9 cellular contexts compared by ENCODE assay signal in genomic region chr3:165254812-165255211, GRCh38. TPM values are rescaled to one million over a fixed set of nuclear protein-coding genes. Genes with fewer than 3 reads are reported as not detected.
DNase-seq lines count a peak whose midpoint lies in the region; ATAC-seq and TF ChIP-seq lines count a peak whose summit lies in the region.
"Had no signal": no experiment of that assay in that cellular context is flagged by ENCODE, and none has a peak within 500 bp of the region (broad histone marks: within the 10 kb centered on the region; RNA-seq: fewer than 3 reads in every experiment).

No MANE protein-coding gene starts in this region.

- no peak overlapping the region for H3K4ac ChIP-seq in H9 (ENCODE audit: low read depth, low read length)

- no CpG with 5 or more reads among the region's 1 CpG for WGBS in H9 (ENCODE audit: extremely low coverage, insufficient read length, low lambda C conversion rate)
- 36 to 50% methylated on average over 1 of the region's 1 CpG for WGBS in esophagus squamous epithelium, 2 donors

- no peak for TF ChIP-seq POLR2A in esophagus squamous epithelium (IDR thresholded peaks at IDR 0.05)

- no peak overlapping the region for H3K9ac ChIP-seq in H9 (ENCODE audit: extremely low read depth, insufficient read length, low read length)

- no peaks in the 10 kb centered on the region for H3K79me2 ChIP-seq in H9 (ENCODE audit: insufficient read depth, low read length)

- no peaks in the 10 kb centered on the region for H3K27me3 ChIP-seq in H9 (ENCODE audit: insufficient read depth, low read length)
- no peaks in the 10 kb centered on the region for H3K27me3 ChIP-seq in esophagus squamous epithelium

- H2BK20ac ChIP-seq in H9 (ENCODE audit: low read depth, low read length, poor library complexity, severe bottlenecking) = no peak overlapping the region

- H3K36me3 ChIP-seq in esophagus squamous epithelium = no peaks in the 10 kb centered on the region

- no peaks in the 10 kb centered on the region for H4K20me1 ChIP-seq in H9 (ENCODE audit: control insufficient read depth, insufficient read depth, insufficient read length)

- H3K14ac ChIP-seq in H9 (ENCODE audit: insufficient read depth, low read length) = no peak overlapping the region

- H3T11ph ChIP-seq in H9 (ENCODE audit: low read length) = no peak overlapping the region

- DNase-seq in H9 (no peak), NCI-H345 treated with DMSO at 0.1 percent for 48 hours (lab: John Stamatoyannopoulos, UW; ENCODE audit: unreplicated experiment) (peak; percentile 3), cerebellar cortex (ENCODE audit: low spot score) (peak; percentile 71), omental fat pad (ENCODE audit: low spot score) (no peak), head of caudate nucleus (no peak), esophagus squamous epithelium (lab: John Stamatoyannopoulos, UW) (no peak), GM19240 (ENCODE audit: insufficient read length, low spot score) (no peak)
- no peak for DNase-seq in stimulated activated CD8-positive, alpha-beta memory T cell treated with anti-CD3 and anti-CD28 coated beads, Interleukin-4, amount 100 ng/mL, for 48 hours

- H3K36me3 Mint-ChIP-seq in H9 (ENCODE audit: insufficient read depth in 1 of 3, low read depth in 3 of 3) = peaks cover 0 to 2% (median 0%) of the 10 kb centered on the region in 3 experiments; a peak in 1 of 7 replicates

- peak; percentile 64; the same call in 2 of the 3 replicates for TF ChIP-seq CTCF in H9 (conservative IDR thresholded peaks at IDR 0.05)
- TF ChIP-seq CTCF in omental fat pad (IDR thresholded peaks at IDR 0.05) = no peak
- TF ChIP-seq CTCF in esophagus squamous epithelium (IDR thresholded peaks at IDR 0.05) = no peak

- H3K23ac ChIP-seq in H9 (ENCODE audit: insufficient read length, low read depth, low read length) = no peak overlapping the region

- H2AFZ ChIP-seq in H9 (ENCODE audit: low read length) = no peak overlapping the region

- no peak overlapping the region for H2BK12ac ChIP-seq in H9 (ENCODE audit: insufficient read length, low read depth, low read length)

- H3K79me1 ChIP-seq in H9 (ENCODE audit: insufficient read depth, low read depth, low read length, poor library complexity, severe bottlenecking) = no peaks in the 10 kb centered on the region

- no peak overlapping the region for H3K4me2 ChIP-seq in H9 (ENCODE audit: insufficient read depth, insufficient read length, low read length)

- no peak overlapping the region for H2BK15ac ChIP-seq in H9 (ENCODE audit: low read depth, low read length)

- no peak overlapping the region for H3K18ac ChIP-seq in H9 (ENCODE audit: insufficient read length, low read depth, low read length)

- no peaks in the 10 kb centered on the region for H3K9me3 ChIP-seq in H9 (ENCODE audit: control insufficient read depth, low read depth, low read length)
- H3K9me3 ChIP-seq in esophagus squamous epithelium = no peaks in the 10 kb centered on the region

- no peaks in the 10 kb centered on the region for H3K4me1 Mint-ChIP-seq in H9

- H3K4me1 ChIP-seq in H9 (ENCODE audit: insufficient read depth, low read length) (no peaks in the 10 kb centered on the region), esophagus squamous epithelium (peaks cover 0 to 3% (median 2%) of the 10 kb centered on the region in 3 donors)

- H3K27ac ChIP-seq in H9 (ENCODE audit: insufficient read length, low read depth, low read length) (no peak overlapping the region), esophagus squamous epithelium (no peak overlapping the region)

- H3K23me2 ChIP-seq in H9 (ENCODE audit: insufficient read length, low read depth, low read length, poor library complexity, severe bottlenecking) = no peaks in the 10 kb centered on the region

- no peak overlapping the region for H3K27ac Mint-ChIP-seq in H9

- ATAC-seq in omental fat pad (ENCODE audit: low FRiP score) = peak; percentile 85

- no peak overlapping the region for H2AK5ac ChIP-seq in H9 (ENCODE audit: insufficient read length, low read length)

- no peak overlapping the region for H2BK5ac ChIP-seq in H9 (ENCODE audit: insufficient read length, low read length)

- H4K8ac ChIP-seq in H9 (replicated peaks; ENCODE audit: insufficient read length, low read depth, low read length) = no peak overlapping the region

- intact Hi-C loops in head of caudate nucleus (cut with DNase I) (no loop called here), esophagus squamous epithelium (cut with DNase I) (no loop called here)

- no peak overlapping the region for H4K91ac ChIP-seq in H9 (ENCODE audit: insufficient read length, low read depth, low read length)

- peaks cover 0 to 2% of the 10 kb centered on the region in 2 experiments; a peak in 2 of 5 replicates for H3K9me3 Mint-ChIP-seq in H9

- no peak overlapping the region for H3K56ac ChIP-seq in H9 (ENCODE audit: insufficient read length, low read depth, low read length)

- no peak overlapping the region for H3K4me3 ChIP-seq in esophagus squamous epithelium

- H2BK120ac ChIP-seq in H9 (ENCODE audit: low read depth, low read length, poor library complexity, severe bottlenecking) = no peak overlapping the region

- H4K5ac ChIP-seq in H9 (ENCODE audit: insufficient read length, low read depth, low read length) = no peak overlapping the region

- H3K4me3 Mint-ChIP-seq in H9 = no peak overlapping the region

- H3K27me3 Mint-ChIP-seq in H9 (ENCODE audit: low read depth) = no peaks in the 10 kb centered on the region

RNA-seq across cellular contexts. Expression of gene SLITRK3, which starts 58.6 kb away (rescaled TPM):
- total RNA-seq in H9 (2021) = 0.48 and 0.50 TPM in 2 replicates
- total RNA-seq in omental fat pad = under 1 TPM in 2 of 4 donors, not detected in 2; 0.16 to 0.19 TPM
- 1 to 10 TPM in 1 of 4 donors, under 1 TPM in 3; 0.08 to 5.1 (median 0.51) TPM for total RNA-seq in esophagus squamous epithelium
- total RNA-seq: activated CD8-positive, alpha-beta memory T cell treated with anti-CD3 and anti-CD28 coated beads for 36 hours had no signal

Comparison
In these comparisons a context has a peak if more than half of its experiments do, and no peak if none do; other contexts are left out.
1. DNase-seq: peak in NCI-H345 treated with DMSO at 0.1 percent for 48 hours (single experiment) and cerebellar cortex (single experiment); none in H9 (single experiment), omental fat pad (single experiment), head of caudate nucleus (0 of 42), stimulated activated CD8-positive, alpha-beta memory T cell treated with anti-CD3 and anti-CD28 coated beads, Interleukin-4, amount 100 ng/mL, for 48 hours (single experiment), esophagus squamous epithelium (single experiment) and GM19240 (single experiment).